In genomic region chr2:241149925-241150659, GRCh38 we compare ENCODE assay signal across 8 cellular contexts. TPM values are rescaled to one million over a fixed set of nuclear protein-coding genes. Genes with fewer than 3 reads are reported as not detected.
DNase-seq lines count a peak whose midpoint lies in the region; TF ChIP-seq lines count a peak whose summit lies in the region.

PPP1R7 (plus strand) TSS chr2:241150467; CDS start chr2:241150496, 29 bp downstream.

- no peaks in the 10 kb centered on the region for H3K9me3 ChIP-seq in neutrophil

- peak; percentile 51 for TF ChIP-seq CTCF in neutrophil (IDR thresholded peaks at IDR 0.05)

- CTCF ChIA-PET in HEK293T (lab: Yijun Ruan, JAX) = interaction anchor here (0.6 kb wide), 1 partner anchor 47 kb away, joined by 3 read pairs; no protein-coding TSS in a partner anchor

- H3K27me3 ChIP-seq in neutrophil = peaks cover 11% of the 10 kb centered on the region

- POLR2A ChIA-PET in HEK293T (lab: Yijun Ruan, JAX) = interaction anchor here (0.8 to 2.0 kb wide), 6 partner anchors 9 to 165 kb away, joined by 3 to 9 read pairs (median 4); partner anchors contain the start of gene MTERF4

- in situ Hi-C loops in SK-MEL-5 (cut with HindIII; ENCODE audit: low pct_unique_long_range_greater_than_20kb, low sequenced_read_pairs) = no loop called here

- DNase-seq in GM04504 (ENCODE audit: low read depth) (peak; percentile 83), HEK293T (ENCODE audit: extremely low spot score) (peak; percentile 96), MV-4-11 (lab: John Stamatoyannopoulos, UW) (peak; percentile 94), SK-MEL-5 (ENCODE audit: low read depth, low spot score) (peak; percentile 92), foreskin melanocyte (peak; percentile 83), substantia nigra (lab: John Stamatoyannopoulos, UW) (peak; percentile 67 to 96 (median 90))
- DNase-seq in activated naive CD4-positive, alpha-beta T cell treated with Interleukin-2 at 50 U/mL for 16 hours = peak; percentile 95

- peak within 1 kb of the TSS; percentile 75 to 94 for H3K4me3 ChIP-seq in neutrophil (ENCODE audit: low read depth in 1 of 2, low read length in 1 of 2)

- H3K27ac ChIP-seq in neutrophil (peak within 1 kb of the TSS; percentile 62), substantia nigra (ENCODE audit: low read depth, low read length, poor library complexity, severe bottlenecking) (peak within 1 kb of the TSS; percentile 80)

- peaks cover 17 to 19% of the 10 kb centered on the region in 2 experiments for H3K4me1 ChIP-seq in neutrophil (ENCODE audit: control insufficient read depth in 1 of 2, insufficient read depth in 1 of 2, low read depth in 1 of 2, low read length in 1 of 2)

- H3K36me3 ChIP-seq in neutrophil = peaks cover 16% of the 10 kb centered on the region

TF ChIP-seq in HEK293T, 16 proteins besides CTCF, POLR2A, EP300 and RAD21:
- TF ChIP-seq ELF4 (IDR thresholded peaks at IDR 0.05) = peak; percentile 22; the same call in 1 of the 2 replicates
- 0 out of 2 replicates have a peak, but pooled peaks have one; percentile 16 for TF ChIP-seq L3MBTL2 (conservative IDR thresholded peaks at IDR 0.05)
- TF ChIP-seq CTBP1 (IDR thresholded peaks at IDR 0.05; ENCODE audit: borderline replicate concordance) = peak; percentile 48; the same call in 1 of the 2 replicates
- TF ChIP-seq FOXK2 (IDR thresholded peaks at IDR 0.05) = no peak

RNA-seq across cellular contexts. Expression of gene PPP1R7, which starts in this region (rescaled TPM):
- 24.0 and 26.5 TPM in 2 replicates for total RNA-seq in SK-MEL-5 (2014; rRNA removed; shearing (Covaris generic))
- polyA plus RNA-seq in SK-MEL-5 (2015; cell fraction: cytosol; rRNA removed) = 29.9 and 32.0 TPM in 2 replicates
- 33.5 and 40.8 TPM in 2 replicates for polyA plus RNA-seq in SK-MEL-5 (2015; cell fraction: nucleus; rRNA removed)

Comparison
In these comparisons a context has a peak if more than half of its experiments do, and no peak if none do; other contexts are left out.
1. Peak in every context shown above with its lines: DNase-seq, H3K4me3 ChIP-seq and H3K27ac ChIP-seq.